ENCODE assay signal across 1 cellular context in the genomic region with DNA sequence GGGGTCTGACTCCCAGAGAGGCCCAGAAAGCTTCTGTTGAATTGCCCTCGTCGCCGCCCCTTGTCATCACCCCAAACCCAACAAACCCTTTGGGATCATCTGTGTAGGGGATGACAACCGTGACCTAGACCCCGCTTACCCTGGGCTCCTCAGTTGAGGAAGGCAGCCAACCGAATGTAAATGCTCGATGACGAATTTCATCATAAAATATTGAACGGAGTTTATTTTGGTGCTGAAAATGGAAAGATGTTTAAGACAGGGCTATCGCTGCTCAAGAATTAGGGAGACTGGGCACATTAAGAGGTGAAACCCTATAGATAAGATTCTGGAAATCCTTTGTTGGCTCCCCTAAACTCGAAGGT.
TF ChIP-seq lines count a peak whose summit lies in the region.

No MANE protein-coding gene starts in this region.

TF ChIP-seq in GM12878, 131 proteins besides CTCF, POLR2A, EP300 and RAD21:
- TF ChIP-seq DPF2 (IDR thresholded peaks at IDR 0.05) (no peak), EED (IDR thresholded peaks at IDR 0.05; ENCODE audit: low read depth) (no peak), NBN (IDR thresholded peaks at IDR 0.05) (no peak), MEF2B (IDR thresholded peaks at IDR 0.05; ENCODE audit: partially characterized antibody, poor library complexity, severe bottlenecking) (no peak)
TF ChIP-seq in GM12878: peak in this region for 0.
